Comparison of ENCODE assay signal across 16 cellular contexts in the genomic region with DNA sequence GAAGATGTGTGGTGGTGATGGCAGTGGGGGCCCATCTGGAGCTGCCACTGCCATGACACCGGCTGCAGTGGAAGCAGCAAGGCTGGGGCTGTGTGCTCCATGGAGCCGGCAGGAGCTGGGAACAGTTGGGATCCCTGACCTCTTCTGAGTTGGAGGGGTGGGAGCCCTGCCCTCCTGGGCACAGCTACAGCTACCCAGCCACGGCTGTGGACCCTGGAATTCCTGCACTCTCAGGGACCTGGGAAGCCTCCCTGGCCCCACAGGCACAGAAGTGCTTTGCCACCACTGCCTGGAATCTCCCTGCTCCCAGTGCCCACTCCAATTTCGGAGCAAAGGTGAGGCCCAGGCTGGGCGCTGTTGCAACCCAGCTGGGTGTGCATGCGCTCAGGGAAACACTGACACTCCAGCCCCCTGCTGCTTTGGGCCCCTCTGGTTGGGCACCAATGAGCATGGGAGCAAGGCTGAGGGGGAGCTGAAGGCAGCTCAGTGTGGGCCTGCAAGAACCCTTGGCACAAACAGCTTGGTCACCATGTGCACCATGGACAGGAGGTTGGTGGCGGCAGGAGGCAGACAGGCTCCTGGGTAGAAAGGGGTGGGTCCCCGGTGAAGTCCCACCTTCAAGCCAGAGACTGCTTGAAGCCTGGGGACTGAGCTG.
DNase-seq lines count a peak whose midpoint lies in the region; ATAC-seq, FAIRE-seq and TF ChIP-seq lines count a peak whose summit lies in the region.
"Had no signal": no experiment of that assay in that cellular context is flagged by ENCODE, and none has a peak within 500 bp of the region (broad histone marks: within the 10 kb centered on the region; RNA-seq: fewer than 3 reads in every experiment).

No MANE protein-coding gene starts in this region.

- H3K4me3 ChIP-seq in kidney (ENCODE audit: low read length in 2 of 2), result no peak overlapping the region
- H3K4me3 ChIP-seq in aorta (ENCODE audit: low read length in 2 of 2), result no peak overlapping the region
- H3K4me3 ChIP-seq: A549, BLaER1 had no signal

- H3K9me3 ChIP-seq in kidney (ENCODE audit: control insufficient read depth in 1 of 2, low read length in 2 of 2), result no peaks in the 10 kb centered on the region
- peaks cover 6% of the 10 kb centered on the region for H3K9me3 ChIP-seq in aorta (ENCODE audit: control insufficient read depth, low read length)
- H3K9me3 ChIP-seq: A549 had no signal

- H3K9ac ChIP-seq in kidney (ENCODE audit: low read length in 2 of 2), result no peak overlapping the region
- H3K9ac ChIP-seq: BLaER1 had no signal

- no peak for TF ChIP-seq CTCF in kidney (IDR thresholded peaks at IDR 0.05; ENCODE audit: borderline replicate concordance, extremely low read depth, insufficient read depth)

- no peaks in the 10 kb centered on the region for H3K36me3 ChIP-seq in kidney (ENCODE audit: control insufficient read depth in 1 of 2, insufficient read depth in 2 of 2, low read length in 2 of 2)
- H3K36me3 ChIP-seq in aorta (ENCODE audit: control insufficient read depth in 1 of 2, insufficient read depth in 2 of 2, low read length in 1 of 2), result no peaks in the 10 kb centered on the region
- H3K36me3 ChIP-seq: BLaER1 had no signal

- WGBS in aorta, 2 donors, result 93 to 97% methylated on average over 8 of the region's 8 CpGs

- H3K27me3 ChIP-seq in aorta (ENCODE audit: control insufficient read depth in 1 of 2, insufficient read depth in 2 of 2, low read length in 1 of 2), result no peaks in the 10 kb centered on the region
- H3K27me3 ChIP-seq: BLaER1 had no signal

- no peak for FAIRE-seq in kidney (lab: Jason Lieb, UNC)
- FAIRE-seq: A549, GM12891, GM19239 had no signal

- H3K4me1 ChIP-seq in kidney (ENCODE audit: control insufficient read depth in 1 of 2, insufficient read depth in 1 of 2, low read depth in 1 of 2, low read length in 2 of 2) (no peaks in the 10 kb centered on the region), aorta (ENCODE audit: control insufficient read depth in 1 of 2, insufficient read depth in 2 of 2, low read length in 2 of 2) (no peaks in the 10 kb centered on the region)
- H3K4me1 ChIP-seq: A549, BLaER1 had no signal

- ATAC-seq in sciatic nerve (peak; percentile 36), aorta (ENCODE audit: low FRiP score) (peak; percentile 33)
- ATAC-seq: A549 had no signal

- peak; percentile 56 for DNase-seq in activated effector memory CD4-positive, alpha-beta T cell treated with anti-CD3 and anti-CD28 coated beads, Interleukin-2, amount 50 U/mL, for 16 hours
- DNase-seq in activated effector memory CD4-positive, alpha-beta T cell treated with Interleukin-2 at 50 U/mL for 16 hours, result no peak
- DNase-seq in kidney (peak; percentile 37), sciatic nerve (ENCODE audit: low spot score) (no peak), aorta (peak in 1 of 2 donors; percentile 62), NCI-H1048 (lab: John Stamatoyannopoulos, UW) (no peak), NCI-H2196 treated with DMSO at 0.1 percent for 48 hours (lab: John Stamatoyannopoulos, UW; ENCODE audit: unreplicated experiment) (no peak)
- DNase-seq: AML-193, DND-41, EL, HCEC 1CT had no signal

- no peak overlapping the region for H3K27ac ChIP-seq in kidney (ENCODE audit: low read depth in 2 of 2, low read length in 2 of 2)
- no peak overlapping the region for H3K27ac ChIP-seq in aorta (ENCODE audit: low read depth in 1 of 2, low read length in 2 of 2)
- H3K27ac ChIP-seq: 22Rv1, A549, BLaER1 had no signal

- intact Hi-C loops in kidney (cut with DNase I), result no loop called here
- intact Hi-C loops in sciatic nerve (cut with DNase I), result no loop called here
- intact Hi-C loops in aorta (cut with DNase I), result no loop called here

Comparison
In these comparisons a context has a peak if more than half of its experiments do, and no peak if none do; other contexts are left out.
1. DNase-seq: peak in activated effector memory CD4-positive, alpha-beta T cell treated with anti-CD3 and anti-CD28 coated beads, Interleukin-2, amount 50 U/mL, for 16 hours (single experiment) and kidney (single experiment); none in activated effector memory CD4-positive, alpha-beta T cell treated with Interleukin-2 at 50 U/mL for 16 hours (single experiment), sciatic nerve (single experiment), NCI-H1048 (single experiment) and NCI-H2196 treated with DMSO at 0.1 percent for 48 hours (single experiment).